ENCODE assay signal across 17 cellular contexts in genomic region chr1:31153423-31153822, GRCh38.
DNase-seq lines count a peak whose midpoint lies in the region; ATAC-seq and TF ChIP-seq lines count a peak whose summit lies in the region.
"Had no signal": no experiment of that assay in that cellular context is flagged by ENCODE, and none has a peak within 500 bp of the region (broad histone marks: within the 10 kb centered on the region; RNA-seq: fewer than 3 reads in every experiment).

No MANE protein-coding gene starts in this region.

- TF ChIP-seq CTCF in natural killer cell (IDR thresholded peaks at IDR 0.05), result no peak

- H3K4me1 Mint-ChIP-seq in natural killer cell (peaks cover 6 to 12% of the 10 kb centered on the region in 2 donors), memory B cell (peaks cover 4% of the 10 kb centered on the region)
- H3K4me1 Mint-ChIP-seq in natural killer cell treated with Interleukin-12 subunit alpha and Interleukin-12 subunit beta and Interleukin-15 and Interleukin-18, amount 100 ng/mL, for 72 hours (ENCODE audit: low read depth in 2 of 2), result peaks cover 4 to 9% of the 10 kb centered on the region in 2 donors
- peaks cover 5% of the 10 kb centered on the region for H3K4me1 Mint-ChIP-seq in activated T-helper 1 cell treated with anti-CD3 and anti-CD28 coated beads, Interleukin-12 subunit alpha, Interleukin-12 subunit beta, Interleukin-2, Interleukin-4 antibody, amounts not matched to agents 30 ng/mL and 10 ng/mL and 1 ng/mL, durations not matched to agents 14 hours and 24 hours and 36 hours (ENCODE audit: low read depth)

- H3K9me3 Mint-ChIP-seq in natural killer cell, result no peaks in the 10 kb centered on the region
- no peaks in the 10 kb centered on the region for H3K9me3 Mint-ChIP-seq in natural killer cell treated with Interleukin-12 subunit alpha and Interleukin-12 subunit beta and Interleukin-15 and Interleukin-18, amount 100 ng/mL, for 72 hours
- no peaks in the 10 kb centered on the region for H3K9me3 Mint-ChIP-seq in activated T-helper 1 cell treated with anti-CD3 and anti-CD28 coated beads, Interleukin-12 subunit alpha, Interleukin-12 subunit beta, Interleukin-2, Interleukin-4 antibody, amounts not matched to agents 30 ng/mL and 10 ng/mL and 1 ng/mL, durations not matched to agents 14 hours and 24 hours and 36 hours
- no peaks in the 10 kb centered on the region for H3K9me3 Mint-ChIP-seq in memory B cell

- no peaks in the 10 kb centered on the region for H3K36me3 Mint-ChIP-seq in natural killer cell
- H3K36me3 Mint-ChIP-seq in natural killer cell treated with Interleukin-12 subunit alpha and Interleukin-12 subunit beta and Interleukin-15 and Interleukin-18, amount 100 ng/mL, for 72 hours, result no peaks in the 10 kb centered on the region
- H3K36me3 Mint-ChIP-seq in activated T-helper 1 cell treated with anti-CD3 and anti-CD28 coated beads, Interleukin-12 subunit alpha, Interleukin-12 subunit beta, Interleukin-2, Interleukin-4 antibody, amounts not matched to agents 30 ng/mL and 10 ng/mL and 1 ng/mL, durations not matched to agents 14 hours and 24 hours and 36 hours (ENCODE audit: low read depth), result peaks cover 4% of the 10 kb centered on the region
- no peaks in the 10 kb centered on the region for H3K36me3 Mint-ChIP-seq in memory B cell

- DNase-seq in natural killer cell, result no peak
- DNase-seq in natural killer cell treated with Interleukin-12 subunit alpha and Interleukin-12 subunit beta and Interleukin-15 and Interleukin-18, amount 100 ng/mL, for 72 hours (ENCODE audit: low spot score), result no peak
- no peak for DNase-seq in activated T-helper 1 cell treated with anti-CD3 and anti-CD28 coated beads, Interleukin-12 subunit alpha, Interleukin-12 subunit beta, Interleukin-2, Interleukin-4 antibody, amounts not matched to agents 30 ng/mL and 10 ng/mL and 1 ng/mL, durations not matched to agents 14 hours and 24 hours and 36 hours (ENCODE audit: low spot score)
- DNase-seq in memory B cell (ENCODE audit: low spot score in 2 of 2), result no peak
- DNase-seq in OCI-M1 (lab: John Stamatoyannopoulos, UW), result no peak
- DNase-seq in SK-N-DZ (ENCODE audit: low spot score), result no peak
- DNase-seq in NCI-H2171 treated with DMSO at 0.1 percent for 48 hours (lab: John Stamatoyannopoulos, UW), result no peak
- DNase-seq: activated CD4-positive, alpha-beta T cell treated with anti-CD3 and anti-CD28 coated beads for 4 hours; activated T-cell treated with anti-CD3 and anti-CD28 coated beads, Interleukin-2, amount 50 U/mL, for 48 hours; aorta; foreskin melanocyte; left colon; MM.1S; NCI-H187; small intestine; stimulated activated CD4-positive, alpha-beta T cell treated with anti-CD3 and anti-CD28 coated beads, Interleukin-4, amount 100 ng/mL, for 24 hours had no signal

- H3K27ac Mint-ChIP-seq in natural killer cell (peak overlapping the region; percentile 29 to 43), memory B cell (no peak overlapping the region)
- no peak overlapping the region for H3K27ac Mint-ChIP-seq in natural killer cell treated with Interleukin-12 subunit alpha and Interleukin-12 subunit beta and Interleukin-15 and Interleukin-18, amount 100 ng/mL, for 72 hours
- no peak overlapping the region for H3K27ac Mint-ChIP-seq in activated T-helper 1 cell treated with anti-CD3 and anti-CD28 coated beads, Interleukin-12 subunit alpha, Interleukin-12 subunit beta, Interleukin-2, Interleukin-4 antibody, amounts not matched to agents 30 ng/mL and 10 ng/mL and 1 ng/mL, durations not matched to agents 14 hours and 24 hours and 36 hours

- intact Hi-C loops in natural killer cell (cut with micrococcal nuclease), result no loop called here
- intact Hi-C loops in activated T-helper 1 cell treated with anti-CD3 and anti-CD28 coated beads, Interleukin-12 subunit alpha, Interleukin-12 subunit beta, Interleukin-2, Interleukin-4 antibody, amounts not matched to agents 30 ng/mL and 10 ng/mL and 1 ng/mL, durations not matched to agents 14 hours and 24 hours and 36 hours (cut with micrococcal nuclease), result loop anchor here (10.0 kb wide), 1 partner anchor 139 kb away; no protein-coding TSS in a partner anchor

- no peaks in the 10 kb centered on the region for H3K27me3 Mint-ChIP-seq in natural killer cell (ENCODE audit: low read depth in 2 of 2)
- H3K27me3 Mint-ChIP-seq in natural killer cell treated with Interleukin-12 subunit alpha and Interleukin-12 subunit beta and Interleukin-15 and Interleukin-18, amount 100 ng/mL, for 72 hours, result peaks cover 0 to 3% of the 10 kb centered on the region in 2 donors
- peaks cover 6% of the 10 kb centered on the region for H3K27me3 Mint-ChIP-seq in activated T-helper 1 cell treated with anti-CD3 and anti-CD28 coated beads, Interleukin-12 subunit alpha, Interleukin-12 subunit beta, Interleukin-2, Interleukin-4 antibody, amounts not matched to agents 30 ng/mL and 10 ng/mL and 1 ng/mL, durations not matched to agents 14 hours and 24 hours and 36 hours (ENCODE audit: insufficient read depth)
- H3K27me3 Mint-ChIP-seq in memory B cell, result no peaks in the 10 kb centered on the region

- peak overlapping the region; percentile 88 for H3K4me3 Mint-ChIP-seq in natural killer cell
- H3K4me3 Mint-ChIP-seq in natural killer cell treated with Interleukin-12 subunit alpha and Interleukin-12 subunit beta and Interleukin-15 and Interleukin-18, amount 100 ng/mL, for 72 hours, result no peak overlapping the region
- peak overlapping the region; percentile 39 for H3K4me3 Mint-ChIP-seq in activated T-helper 1 cell treated with anti-CD3 and anti-CD28 coated beads, Interleukin-12 subunit alpha, Interleukin-12 subunit beta, Interleukin-2, Interleukin-4 antibody, amounts not matched to agents 30 ng/mL and 10 ng/mL and 1 ng/mL, durations not matched to agents 14 hours and 24 hours and 36 hours
- peak overlapping the region; percentile 54 for H3K4me3 Mint-ChIP-seq in memory B cell

- no peak for ATAC-seq in natural killer cell
- ATAC-seq in natural killer cell treated with Interleukin-12 subunit alpha and Interleukin-12 subunit beta and Interleukin-15 and Interleukin-18, amount 100 ng/mL, for 72 hours, result no peak
- ATAC-seq in memory B cell (ENCODE audit: low read depth), result no peak
- ATAC-seq in HG03108 (IDR thresholded peaks at IDR 0.05; ENCODE audit: unreplicated experiment), result no peak
- ATAC-seq: left colon had no signal

Comparison
In these comparisons a context has a peak if more than half of its experiments do, and no peak if none do; other contexts are left out.
1. H3K27ac Mint-ChIP-seq: peak in natural killer cell (2 of 2); none in natural killer cell treated with Interleukin-12 subunit alpha and Interleukin-12 subunit beta and Interleukin-15 and Interleukin-18, amount 100 ng/mL, for 72 hours (0 of 2), activated T-helper 1 cell treated with anti-CD3 and anti-CD28 coated beads, Interleukin-12 subunit alpha, Interleukin-12 subunit beta, Interleukin-2, Interleukin-4 antibody, amounts not matched to agents 30 ng/mL and 10 ng/mL and 1 ng/mL, durations not matched to agents 14 hours and 24 hours and 36 hours (single experiment) and memory B cell (single experiment).